In the genomic region with DNA sequence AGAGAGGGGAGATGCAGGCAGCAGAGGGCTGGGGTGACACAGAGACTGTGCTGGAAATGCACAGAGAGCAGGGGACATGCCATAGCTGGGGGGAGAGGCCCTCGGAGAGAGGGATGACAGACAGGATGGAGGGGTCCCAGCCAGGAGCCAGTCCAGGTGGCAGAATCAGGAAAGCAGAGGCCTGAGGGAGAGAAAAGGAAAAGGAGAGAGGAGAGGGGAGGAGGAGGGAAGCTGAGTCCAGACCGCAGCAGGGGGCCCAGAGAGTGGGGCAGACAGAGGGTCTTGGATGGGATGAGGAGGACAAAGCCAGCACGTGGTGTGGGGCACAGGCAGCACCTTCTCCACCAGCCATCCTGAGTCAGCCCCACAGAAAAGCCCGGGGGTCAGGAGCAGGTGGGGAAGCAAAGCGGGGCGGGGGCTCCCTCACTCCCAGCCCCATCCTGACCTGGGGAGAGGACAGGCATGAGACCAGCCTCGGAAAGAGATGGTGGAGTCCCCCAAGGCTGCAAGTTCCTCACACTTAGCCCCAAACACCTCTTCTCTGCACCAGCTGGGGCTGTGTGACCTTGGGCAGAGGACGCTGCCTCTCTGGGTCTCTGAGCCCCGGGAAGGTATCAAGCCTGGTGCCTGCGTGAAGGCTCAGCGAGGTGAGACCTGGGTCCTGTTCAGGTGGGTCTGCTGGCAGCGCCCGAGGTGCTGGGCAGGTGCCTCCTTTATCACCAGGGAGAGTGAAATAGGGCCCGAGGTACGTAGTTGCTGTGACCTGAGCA, we compare ENCODE assay signal across 1 cellular context.
TF ChIP-seq lines count a peak whose summit lies in the region.

No MANE protein-coding gene starts in this region.

TF ChIP-seq in neural cell, 6 proteins besides CTCF, POLR2A, EP300 and RAD21:
- TF ChIP-seq TAF1 (IDR thresholded peaks at IDR 0.05; ENCODE audit: low read depth) (no peak), SMC3 (conservative IDR thresholded peaks at IDR 0.05; ENCODE audit: poor library complexity) (no peak), MXI1 (conservative IDR thresholded peaks at IDR 0.05; ENCODE audit: poor library complexity, severe bottlenecking) (no peak), POLR2AphosphoS5 (IDR thresholded peaks at IDR 0.05) (no peak), REST (IDR thresholded peaks at IDR 0.05; ENCODE audit: borderline replicate concordance) (no peak), EZH2 (IDR thresholded peaks at IDR 0.05; ENCODE audit: borderline replicate concordance, insufficient read depth, low read length, poor library complexity, severe bottlenecking) (no peak)
